ENCODE assay signal across 25 cellular contexts in genomic region chr2:150371066-150371812, GRCh38.
A peak's percentile ranks its signal among the peaks of the same experiment; 100 is the strongest.
DNase-seq lines count a peak whose midpoint lies in the region; ATAC-seq and TF ChIP-seq lines count a peak whose summit lies in the region.
"Had no signal": no experiment of that assay in that cellular context is flagged by ENCODE, and none has a peak within 500 bp of the region (broad histone marks: within the 10 kb centered on the region; RNA-seq: fewer than 3 reads in every experiment).

No MANE protein-coding gene starts in this region.

- BruUV-seq in Calu3 (replicated peaks; lab: Mats Ljungman, UMichigan) (no TSS peak), A673 (replicated peaks; lab: Mats Ljungman, UMichigan) (no TSS peak)

- no peaks in the 10 kb centered on the region for H3K27me3 Mint-ChIP-seq in Calu3 (ENCODE audit: unreplicated experiment)
- H3K27me3 Mint-ChIP-seq: activated T-cell treated with anti-CD3 and anti-CD28 coated beads, Interleukin-2, amount 50 U/mL, for 24 hours; CD4-positive, alpha-beta memory T cell; dendritic cell treated with granulocyte-macrophage colony-stimulating factor and Interleukin-4, amounts not matched to agents 40 ng/mL and 50 ng/mL, for 4 days had no signal

- H3K36me3 Mint-ChIP-seq in Calu3 (ENCODE audit: insufficient read depth, unreplicated experiment): peaks cover 5% of the 10 kb centered on the region
- H3K36me3 Mint-ChIP-seq: CD4-positive, alpha-beta memory T cell had no signal

- H3K4me1 ChIP-seq in lower lobe of right lung (no peaks in the 10 kb centered on the region), A673 (ENCODE audit: insufficient read depth, low read length, poor library complexity, severe bottlenecking) (no peaks in the 10 kb centered on the region)
- H3K4me1 ChIP-seq: foreskin keratinocyte had no signal

- no peaks in the 10 kb centered on the region for H3K36me3 ChIP-seq in lower lobe of right lung
- H3K36me3 ChIP-seq in A673 (ENCODE audit: insufficient read depth, low read length, poor library complexity, severe bottlenecking): no peaks in the 10 kb centered on the region
- H3K36me3 ChIP-seq: cardiac muscle cell, tibial nerve had no signal

- intact Hi-C loops in Calu3 (cut with micrococcal nuclease; ENCODE audit: unreplicated experiment): no loop called here
- intact Hi-C loops in lower lobe of right lung (cut with DNase I): no loop called here
- intact Hi-C loops in A673 (cut with micrococcal nuclease; ENCODE audit: unreplicated experiment): no loop called here

- DNase-seq in Calu3 (peak; percentile 6), HuH-7.5 (ENCODE audit: low spot score) (peak; percentile 29), lower lobe of right lung (no peak), A673 (ENCODE audit: low spot score) (no peak), C1 segment of cervical spinal cord (lab: John Stamatoyannopoulos, UW) (no peak)
- DNase-seq: activated CD4-positive, CD25-positive, alpha-beta regulatory T cell treated with anti-CD3 and anti-CD28 coated beads, Interleukin-2, amount 50 U/mL, for 72 hours; activated naive CD4-positive, alpha-beta T cell; activated T-cell treated with anti-CD3 and anti-CD28 coated beads, Interleukin-2, amount 50 U/mL, for 24 hours; amniotic stem cell; CD4-positive, alpha-beta memory T cell; kidney glomerular epithelial cell; midbrain; NCI-H187 treated with DMSO at 0.1 percent for 48 hours; stimulated activated naive CD4-positive, alpha-beta T cell treated with Interleukin-2 at 50 U/mL for 16 hours; T-helper 9 cell had no signal

- peak overlapping the region; percentile 30 for H3K27ac Mint-ChIP-seq in Calu3 (ENCODE audit: unreplicated experiment)
- H3K27ac Mint-ChIP-seq: activated T-cell treated with anti-CD3 and anti-CD28 coated beads, Interleukin-2, amount 50 U/mL, for 24 hours; CD4-positive, alpha-beta memory T cell; dendritic cell treated with granulocyte-macrophage colony-stimulating factor and Interleukin-4, amounts not matched to agents 40 ng/mL and 50 ng/mL, for 4 days; nephron had no signal

- H3K9me3 Mint-ChIP-seq in Calu3 (ENCODE audit: low read depth, unreplicated experiment): peaks cover 3% of the 10 kb centered on the region
- H3K9me3 Mint-ChIP-seq: activated T-cell treated with anti-CD3 and anti-CD28 coated beads, Interleukin-2, amount 50 U/mL, for 24 hours; CD4-positive, alpha-beta memory T cell; nephron had no signal

- no peaks in the 10 kb centered on the region for H3K9me3 ChIP-seq in lower lobe of right lung
- no peaks in the 10 kb centered on the region for H3K9me3 ChIP-seq in A673 (ENCODE audit: low read depth, low read length, poor library complexity, severe bottlenecking)
- H3K9me3 ChIP-seq: tibial nerve had no signal

- peaks cover 23% of the 10 kb centered on the region for H3K4me1 Mint-ChIP-seq in Calu3 (ENCODE audit: low read depth, unreplicated experiment)
- H3K4me1 Mint-ChIP-seq: CD4-positive, alpha-beta memory T cell; nephron had no signal

- CTCF ChIA-PET in Calu3 (lab: Charles Lee) (no interaction called here), A673 (lab: Charles Lee) (no interaction called here)

- no peak for TF ChIP-seq CTCF in Calu3 (IDR thresholded peaks at IDR 0.05; ENCODE audit: unreplicated experiment)
- no peak for TF ChIP-seq CTCF in lower lobe of right lung (IDR thresholded peaks at IDR 0.05)
- TF ChIP-seq CTCF in A673 (conservative IDR thresholded peaks at IDR 0.05; ENCODE audit: low read depth, low read length): no peak

- H3K4me3 Mint-ChIP-seq in Calu3 (ENCODE audit: low read depth, unreplicated experiment): no peak overlapping the region
- H3K4me3 Mint-ChIP-seq: activated T-cell treated with anti-CD3 and anti-CD28 coated beads, Interleukin-2, amount 50 U/mL, for 24 hours; CD4-positive, alpha-beta memory T cell; dendritic cell treated with granulocyte-macrophage colony-stimulating factor and Interleukin-4, amounts not matched to agents 40 ng/mL and 50 ng/mL, for 4 days; nephron had no signal

- POLR2A ChIA-PET in A673 (lab: Charles Lee; ENCODE audit: low non-redundant PET): no interaction called here

- no peak overlapping the region for H3K27ac ChIP-seq in lower lobe of right lung
- no peak overlapping the region for H3K27ac ChIP-seq in A673 (ENCODE audit: low read depth, low read length, poor library complexity, severe bottlenecking)
- H3K27ac ChIP-seq: cardiac muscle cell, foreskin keratinocyte, HL-60, tibial nerve had no signal

- H3K4me3 ChIP-seq in lower lobe of right lung (no peak overlapping the region), A673 (ENCODE audit: low read depth, low read length, poor library complexity, severe bottlenecking) (no peak overlapping the region)
- H3K4me3 ChIP-seq: cardiac muscle cell, tibial nerve had no signal

- ATAC-seq in esophagus mucosa (peak; percentile 60), lower lobe of right lung (peak; percentile 36 to 48), HG02870 (IDR thresholded peaks at IDR 0.05; ENCODE audit: unreplicated experiment) (no peak), HG02763 (IDR thresholded peaks at IDR 0.05; ENCODE audit: unreplicated experiment) (no peak)
- ATAC-seq: foreskin keratinocyte, SK-N-SH treated with all-trans-retinoic acid at 6 μM for 48 hours had no signal

- H3K27me3 ChIP-seq in lower lobe of right lung (ENCODE audit: low read depth) (no peaks in the 10 kb centered on the region), A673 (replicated peaks; ENCODE audit: insufficient read depth, low read depth, low read length, poor library complexity) (no peaks in the 10 kb centered on the region)
- H3K27me3 ChIP-seq: cardiac muscle cell, tibial nerve had no signal

Comparison
In these comparisons a context has a peak if more than half of its experiments do, and no peak if none do; other contexts are left out.
1. DNase-seq: peak in Calu3 (single experiment) and HuH-7.5 (single experiment); none in lower lobe of right lung (single experiment), A673 (single experiment) and C1 segment of cervical spinal cord (0 of 14).
2. ATAC-seq: peak in esophagus mucosa (single experiment) and lower lobe of right lung (2 of 2); none in HG02870 (single experiment) and HG02763 (single experiment).